Comparison of ENCODE assay signal across 9 cellular contexts in genomic region chr7:920351-921070, GRCh38. TPM values are rescaled to one million over a fixed set of nuclear protein-coding genes. Genes with fewer than 3 reads are reported as not detected.
DNase-seq lines count a peak whose midpoint lies in the region; ATAC-seq and TF ChIP-seq lines count a peak whose summit lies in the region.
"Had no signal": no experiment of that assay in that cellular context is flagged by ENCODE, and none has a peak within 500 bp of the region (broad histone marks: within the 10 kb centered on the region; RNA-seq: fewer than 3 reads in every experiment).

No MANE protein-coding gene starts in this region.

- H3K36me3 Mint-ChIP-seq in central memory CD8-positive, alpha-beta T cell (ENCODE audit: insufficient read depth) = peaks cover 24% of the 10 kb centered on the region
- no peaks in the 10 kb centered on the region for H3K36me3 Mint-ChIP-seq in HFFc6 (ENCODE audit: low read depth)

- H3K4me3 ChIP-seq in BLaER1 (no peak overlapping the region), Peyer's patch (peak overlapping the region in 2 of 4 donors; percentile 19 to 42), neuronal stem cell (ENCODE audit: low read length in 2 of 2) (no peak overlapping the region)

- TF ChIP-seq CTCF in Peyer's patch (IDR thresholded peaks at IDR 0.05) (no peak), HFFc6 (IDR thresholded peaks at IDR 0.05) (no peak)

- H3K4me3 Mint-ChIP-seq in central memory CD8-positive, alpha-beta T cell = peak overlapping the region; percentile 83
- H3K4me3 Mint-ChIP-seq in HFFc6 = no peak overlapping the region

- no peak overlapping the region for H3K4ac ChIP-seq in neuronal stem cell (ENCODE audit: low read length)

- peak in 1 of 2 donors; percentile 59 for TF ChIP-seq POLR2A in Peyer's patch (IDR thresholded peaks at IDR 0.05)

- H3K27ac Mint-ChIP-seq in central memory CD8-positive, alpha-beta T cell (ENCODE audit: low read depth) = peak overlapping the region; percentile 97
- no peak overlapping the region for H3K27ac Mint-ChIP-seq in HFFc6

- no peak overlapping the region for H4K8ac ChIP-seq in neuronal stem cell (ENCODE audit: low read depth, low read length)

- peaks cover 11% of the 10 kb centered on the region for H3K36me3 ChIP-seq in BLaER1
- H3K36me3 ChIP-seq in Peyer's patch = no peaks in the 10 kb centered on the region
- H3K36me3 ChIP-seq in neuronal stem cell (replicated peaks in 1 of 2; ENCODE audit: control insufficient read depth in 2 of 2, insufficient read depth in 2 of 2, low read length in 2 of 2) = no peaks in the 10 kb centered on the region

- no peak overlapping the region for H3K23ac ChIP-seq in neuronal stem cell (ENCODE audit: low read depth, low read length, poor library complexity)

- no peak overlapping the region for H3K18ac ChIP-seq in neuronal stem cell (ENCODE audit: low read length)

- H3K14ac ChIP-seq in neuronal stem cell (ENCODE audit: low read length) = peak overlapping the region; percentile 89

- H3K9me3 ChIP-seq in BLaER1 = no peaks in the 10 kb centered on the region
- H3K9me3 ChIP-seq in Peyer's patch = no peaks in the 10 kb centered on the region
- no peaks in the 10 kb centered on the region for H3K9me3 ChIP-seq in neuronal stem cell (replicated peaks in 1 of 2; ENCODE audit: control insufficient read depth in 2 of 2, insufficient read depth in 1 of 2, low read depth in 1 of 2, low read length in 2 of 2)

- peak overlapping the region; percentile 37 for H2BK15ac ChIP-seq in neuronal stem cell (ENCODE audit: low read length)

- H3K4me2 ChIP-seq in BLaER1 (peak overlapping the region; percentile 100), neuronal stem cell (ENCODE audit: insufficient read depth, low read length, poor library complexity, severe bottlenecking) (no peak overlapping the region)

- no peak overlapping the region for H2BK5ac ChIP-seq in neuronal stem cell (ENCODE audit: low read length)

- WGBS in neuronal stem cell (ENCODE audit: extremely low coverage in 2 of 2, insufficient read length in 2 of 2, insufficient replicate concordance in 1 of 2), 2 donors = no CpG with 5 or more reads among the region's 40 CpGs

- H2BK120ac ChIP-seq in neuronal stem cell (ENCODE audit: low read depth, low read length) = no peak overlapping the region

- ATAC-seq in central memory CD8-positive, alpha-beta T cell (replicated peaks; ENCODE audit: extremely low read depth, poor library complexity, severe bottlenecking) = no peak
- no peak for ATAC-seq in GM19395 (IDR thresholded peaks at IDR 0.05; ENCODE audit: unreplicated experiment)

- H4K20me1 ChIP-seq in BLaER1 = no peaks in the 10 kb centered on the region

- H3K4me1 Mint-ChIP-seq in central memory CD8-positive, alpha-beta T cell = peaks cover 48% of the 10 kb centered on the region
- H3K4me1 Mint-ChIP-seq in HFFc6 (ENCODE audit: low read depth) = no peaks in the 10 kb centered on the region

- H3K79me1 ChIP-seq in neuronal stem cell (ENCODE audit: low read depth, low read length) = no peaks in the 10 kb centered on the region

- H3K27ac ChIP-seq in BLaER1 (peak overlapping the region; percentile 78; the same call in 1 of the 2 replicates), Peyer's patch (peak overlapping the region in 3 of 4 donors; percentile 46 to 99 (median 89)), neuronal stem cell (replicated peaks; ENCODE audit: low read length) (no peak overlapping the region)

- H4K91ac ChIP-seq in neuronal stem cell (ENCODE audit: low read depth, low read length, poor library complexity) = no peak overlapping the region

- H3K9ac ChIP-seq in BLaER1 (peak overlapping the region; percentile 24; the same call in 1 of the 2 replicates), neuronal stem cell (ENCODE audit: low read depth, low read length, poor library complexity) (no peak overlapping the region)

- no peak overlapping the region for H2AFZ ChIP-seq in neuronal stem cell (ENCODE audit: low read length)

- peak overlapping the region; percentile 22 for H2BK12ac ChIP-seq in neuronal stem cell (ENCODE audit: low read length)

- H2AK5ac ChIP-seq in neuronal stem cell (ENCODE audit: low read depth, low read length) = peak overlapping the region; percentile 88

- no peaks in the 10 kb centered on the region for H3K27me3 Mint-ChIP-seq in central memory CD8-positive, alpha-beta T cell
- peaks cover 3% of the 10 kb centered on the region for H3K27me3 Mint-ChIP-seq in HFFc6 (ENCODE audit: insufficient read depth)

- DNase-seq in Peyer's patch (peak in 2 of 3 donors; percentile 74 to 78), neuronal stem cell (ENCODE audit: low spot score) (no peak), UCSD-AML1 (lab: John Stamatoyannopoulos, UW; ENCODE audit: unreplicated experiment) (no peak), NCI-H748 treated with DMSO at 0.1 percent for 48 hours (lab: John Stamatoyannopoulos, UW) (no peak), HFFc6 (no peak)
- no peak for DNase-seq in central memory CD8-positive, alpha-beta T cell (ENCODE audit: low spot score in 2 of 2)
- DNase-seq: NCI-H1436 treated with DMSO at 0.1 percent for 48 hours had no signal

- H3K27me3 ChIP-seq in BLaER1 (no peaks in the 10 kb centered on the region), Peyer's patch (no peaks in the 10 kb centered on the region), neuronal stem cell (ENCODE audit: control insufficient read depth in 3 of 3, insufficient read depth in 3 of 3, low read depth in 1 of 3, low read length in 3 of 3) (peaks cover 0 to 20% (median 0%) of the 10 kb centered on the region in 3 experiments)

- H3K4me1 ChIP-seq in BLaER1 (peaks cover 77% of the 10 kb centered on the region), Peyer's patch (peaks cover 29 to 76% (median 32%) of the 10 kb centered on the region in 4 donors), neuronal stem cell (ENCODE audit: control insufficient read depth in 2 of 2, insufficient read depth in 1 of 2, low read depth in 1 of 2, low read length in 2 of 2) (peaks cover 7 to 22% of the 10 kb centered on the region in 2 donors)

- H3K9me3 Mint-ChIP-seq in central memory CD8-positive, alpha-beta T cell = no peaks in the 10 kb centered on the region
- H3K9me3 Mint-ChIP-seq in HFFc6 = no peaks in the 10 kb centered on the region

RNA-seq across cellular contexts. Expression of gene ADAP1, which starts 34.0 kb away (rescaled TPM):
- 100 to 1,000 TPM; 102 to 146 (median 133) TPM for total RNA-seq in Peyer's patch
- polyA plus RNA-seq in neuronal stem cell (2013, experiment 1 of 2) = 0.50 TPM
- polyA plus RNA-seq in neuronal stem cell (2013, experiment 2 of 2) = 0.48 TPM
- 1 to 10 TPM in 2 of 6 experiments, under 1 TPM in 4; 0.64 to 1.1 (median 0.90) TPM for total RNA-seq in HFFc6 (2021; fragmentation: NEBNext Ultra II Directional; extraction: Animal tissue kit (Norgen Biotek cat#: 25700))

RNA-seq across cellular contexts. Expression of gene GET4, which starts 44.2 kb away (rescaled TPM):
- total RNA-seq in Peyer's patch = 10 to 100 TPM; 29.7 to 93.3 (median 56.8) TPM
- 28.4 TPM for polyA plus RNA-seq in neuronal stem cell (2013, experiment 1 of 2)
- 27.9 TPM for polyA plus RNA-seq in neuronal stem cell (2013, experiment 2 of 2)
- 10 to 100 TPM; 21.3 to 26.3 (median 25.5) TPM for total RNA-seq in HFFc6 (2021; fragmentation: NEBNext Ultra II Directional; extraction: Animal tissue kit (Norgen Biotek cat#: 25700))

RNA-seq across cellular contexts. Expression of gene COX19, which starts 54.8 kb away (rescaled TPM):
- total RNA-seq in Peyer's patch = 10 to 100 TPM; 15.9 to 41.3 (median 24.7) TPM
- 8.7 TPM for polyA plus RNA-seq in neuronal stem cell (2013, experiment 1 of 2)
- 8.9 TPM for polyA plus RNA-seq in neuronal stem cell (2013, experiment 2 of 2)
- 1 to 10 TPM; 5.6 to 7.6 (median 6.5) TPM for total RNA-seq in HFFc6 (2021; fragmentation: NEBNext Ultra II Directional; extraction: Animal tissue kit (Norgen Biotek cat#: 25700))

Comparison
In these comparisons a context has a peak if more than half of its experiments do, and no peak if none do; other contexts are left out.
1. DNase-seq: peak in Peyer's patch (2 of 3); none in central memory CD8-positive, alpha-beta T cell (0 of 2), neuronal stem cell (single experiment), UCSD-AML1 (single experiment), NCI-H748 treated with DMSO at 0.1 percent for 48 hours (single experiment) and HFFc6 (single experiment).
2. RNA of gene ADAP1, which starts 34.0 kb away (total RNA-seq): 102 to 146 TPM in Peyer's patch; 0.64 to 1.1 TPM in HFFc6; every median in the first group is over 10 times any median in the second.